Comparison of ENCODE assay signal across 8 cellular contexts in genomic region chr4:140153744-140154571, GRCh38. TPM values are rescaled to one million over a fixed set of nuclear protein-coding genes. Genes with fewer than 3 reads are reported as not detected.
DNase-seq lines count a peak whose midpoint lies in the region; ATAC-seq lines count a peak whose summit lies in the region.

Gene MAML3, minus strand, starts transcription at chr4:140154184. Its CDS starts 857 bp downstream, at chr4:140153327.

- H3K4me3 ChIP-seq in HUES48 (ENCODE audit: low read depth, low read length) = peak within 1 kb of the TSS; percentile 77

- DNase-seq in ACHN (peak; percentile 89), NOMO-1 (lab: John Stamatoyannopoulos, UW; ENCODE audit: unreplicated experiment in 2 of 2) (peak; percentile 84 to 93), lung microvascular endothelial cell (ENCODE audit: low read depth in 2 of 2) (peak; percentile 98 to 99)
- DNase-seq in activated CD8-positive, alpha-beta memory T cell treated with anti-CD3 and anti-CD28 coated beads for 4 hours (ENCODE audit: low read depth in 2 of 2) = peak; percentile 53 to 69
- DNase-seq in effector CD4-positive, alpha-beta T cell = peak; percentile 72
- DNase-seq in stimulated activated CD4-positive, alpha-beta T cell treated with anti-CD3 and anti-CD28 coated beads, Interleukin-4, amount 100 ng/mL, for 48 hours (ENCODE audit: low read depth in 2 of 2) = peak; percentile 77 to 80

- no peaks in the 10 kb centered on the region for H3K9me3 ChIP-seq in HUES48 (ENCODE audit: control insufficient read depth, insufficient read depth, low read length)

- H3K9ac ChIP-seq in HUES48 (ENCODE audit: low read depth, low read length) = peak within 1 kb of the TSS; percentile 59

- H3K27ac ChIP-seq in HUES48 (ENCODE audit: low read depth, low read length) = peak within 1 kb of the TSS; percentile 70

- in situ Hi-C loops in ACHN (cut with HindIII; ENCODE audit: low pct_ligation_motif_present, low pct_unique_long_range_greater_than_20kb, low sequenced_read_pairs) = no loop called here

- H3K27me3 ChIP-seq in HUES48 (ENCODE audit: control insufficient read depth, insufficient read depth, low read length) = peaks cover 10% of the 10 kb centered on the region

- peaks cover 13% of the 10 kb centered on the region for H3K4me1 ChIP-seq in HUES48 (ENCODE audit: control insufficient read depth, insufficient read depth, low read length)

- ATAC-seq in GM19438 (IDR thresholded peaks at IDR 0.05; ENCODE audit: low read depth, unreplicated experiment) = peak; percentile 42

- H3K36me3 ChIP-seq in HUES48 (ENCODE audit: control insufficient read depth, insufficient read depth, low read length) = no peaks in the 10 kb centered on the region

RNA-seq across cellular contexts. Expression of gene MAML3, which starts in this region (rescaled TPM):
- total RNA-seq in lung microvascular endothelial cell = 4.0 and 4.8 TPM in 2 replicates

Comparison
In these comparisons a context has a peak if more than half of its experiments do, and no peak if none do; other contexts are left out.
1. Peak in every context shown above with its lines: DNase-seq, ATAC-seq, H3K4me3 ChIP-seq and H3K27ac ChIP-seq.